ENCODE assay signal across 32 cellular contexts in genomic region chr13:30063892-30064291, GRCh38.
"Had no signal": no experiment of that assay in that cellular context is flagged by ENCODE, and none has a peak within 500 bp of the region (broad histone marks: within the 10 kb centered on the region; RNA-seq: fewer than 3 reads in every experiment).

No MANE protein-coding gene starts in this region.

- H3K27ac Mint-ChIP-seq: activated CD4-positive, alpha-beta memory T cell treated with anti-CD3 and anti-CD28 coated beads for 36 hours; activated CD4-positive, alpha-beta T cell treated with anti-CD3 and anti-CD28 coated beads for 36 hours; activated CD4-positive, alpha-beta T cell treated with anti-CD3 and anti-CD28 coated beads, Interleukin-2, amount 10 ng/mL, durations not matched to agents 24 days and 14 days; activated CD8-positive, alpha-beta memory T cell treated with anti-CD3 and anti-CD28 coated beads, Interleukin-2, amount 10 ng/mL, durations not matched to agents 7 days and 5 days; activated CD8-positive, alpha-beta T cell treated with anti-CD3 and anti-CD28 coated beads, Interleukin-2, amount 10 ng/mL, durations not matched to agents 7 days and 5 days; activated naive CD4-positive, alpha-beta T cell treated with anti-CD3 and anti-CD28 coated beads for 36 hours; activated naive CD4-positive, alpha-beta T cell treated with anti-CD3 and anti-CD28 coated beads, Interleukin-2, amount 50 U/mL, for 24 hours; activated naive CD8-positive, alpha-beta T cell treated with anti-CD3 and anti-CD28 coated beads for 36 hours; activated naive CD8-positive, alpha-beta T cell treated with anti-CD3 and anti-CD28 coated beads, Interleukin-2, amount 50 U/mL, for 24 hours; activated T-helper 1 cell treated with anti-CD3 and anti-CD28 coated beads, Interleukin-12 subunit alpha, Interleukin-12 subunit beta, Interleukin-2, Interleukin-4 antibody, amounts not matched to agents 30 ng/mL and 10 ng/mL and 1 ng/mL, durations not matched to agents 14 hours and 24 hours and 36 hours; activated T-helper 2 cell treated with anti-CD3 and anti-CD28 coated beads, Interferon-gamma antibody, Interleukin-2, Interleukin-4, amounts not matched to agents 10 μg/mL and 5 μg/mL and 100 μg/mL, durations not matched to agents 14 hours and 24 hours and 36 hours; effector memory CD8-positive, alpha-beta T cell had no signal

- H3K9me3 ChIP-seq: adrenal gland, body of pancreas, esophagus squamous epithelium, gastroesophageal sphincter had no signal

- H3K36me3 ChIP-seq: adrenal gland, esophagus squamous epithelium, gastroesophageal sphincter, heart right ventricle had no signal

- H3K27me3 ChIP-seq: body of pancreas, gastroesophageal sphincter had no signal

- H3K4me1 Mint-ChIP-seq: activated CD4-positive, alpha-beta T cell treated with anti-CD3 and anti-CD28 coated beads for 36 hours; activated CD4-positive, alpha-beta T cell treated with anti-CD3 and anti-CD28 coated beads, Interleukin-2, amount 10 ng/mL, durations not matched to agents 24 days and 14 days; activated naive CD4-positive, alpha-beta T cell treated with anti-CD3 and anti-CD28 coated beads, Interleukin-2, amount 50 U/mL, for 24 hours; activated naive CD8-positive, alpha-beta T cell treated with anti-CD3 and anti-CD28 coated beads for 36 hours; activated naive CD8-positive, alpha-beta T cell treated with anti-CD3 and anti-CD28 coated beads, Interleukin-2, amount 50 U/mL, for 24 hours had no signal

- H3K4me1 ChIP-seq: adrenal gland, body of pancreas, esophagus squamous epithelium, gastroesophageal sphincter, heart right ventricle had no signal

- DNase-seq: activated CD4-positive, alpha-beta memory T cell treated with anti-CD3 and anti-CD28 coated beads for 36 hours; activated CD4-positive, alpha-beta T cell treated with anti-CD3 and anti-CD28 coated beads for 36 hours; activated CD4-positive, alpha-beta T cell treated with anti-CD3 and anti-CD28 coated beads, Interleukin-2, amount 10 ng/mL, durations not matched to agents 24 days and 14 days; activated CD4-positive, CD25-positive, alpha-beta regulatory T cell; activated CD4-positive, CD25-positive, alpha-beta regulatory T cell treated with anti-CD3 and anti-CD28 coated beads, Interleukin-2, amount 50 U/mL, for 72 hours; activated CD8-positive, alpha-beta memory T cell treated with anti-CD3 and anti-CD28 coated beads, Interleukin-2, amount 10 ng/mL, durations not matched to agents 7 days and 5 days; activated CD8-positive, alpha-beta memory T cell treated with anti-CD3 and anti-CD28 coated beads, Interleukin-2, amount 50 U/mL, for 4 hours; activated CD8-positive, alpha-beta T cell treated with anti-CD3 and anti-CD28 coated beads, Interleukin-2, amount 10 ng/mL, durations not matched to agents 7 days and 5 days; activated effector memory CD4-positive, alpha-beta T cell treated with anti-CD3 and anti-CD28 coated beads, Interleukin-2, amount 50 U/mL, for 16 hours; activated naive CD4-positive, alpha-beta T cell treated with anti-CD3 and anti-CD28 coated beads for 36 hours; activated naive CD8-positive, alpha-beta T cell treated with anti-CD3 and anti-CD28 coated beads for 36 hours; activated naive CD8-positive, alpha-beta T cell treated with anti-CD3 and anti-CD28 coated beads, Interleukin-2, amount 50 U/mL, for 24 hours; activated T-cell treated with anti-CD3 and anti-CD28 coated beads, Interleukin-2, amount 50 U/mL, for 1 hour; activated T-cell treated with anti-CD3 and anti-CD28 coated beads, Interleukin-2, amount 50 U/mL, for 48 hours; adrenal gland; amygdala; aorta; body of pancreas; caudate nucleus; cortex of kidney; dermis blood vessel endothelial cell; effector CD4-positive, alpha-beta T cell; effector memory CD8-positive, alpha-beta T cell; erythroblast; esophagus squamous epithelium; foreskin melanocyte; heart right ventricle; T-helper 2 cell had no signal

- H3K27ac ChIP-seq: adrenal gland, body of pancreas, esophagus squamous epithelium, gastroesophageal sphincter, heart right ventricle had no signal

- H3K9me3 Mint-ChIP-seq: activated naive CD4-positive, alpha-beta T cell treated with anti-CD3 and anti-CD28 coated beads, Interleukin-2, amount 50 U/mL, for 24 hours; effector memory CD8-positive, alpha-beta T cell had no signal

- H3K4me3 ChIP-seq: adrenal gland, body of pancreas, esophagus squamous epithelium, gastroesophageal sphincter, heart right ventricle had no signal

- H3K4me3 Mint-ChIP-seq: activated CD4-positive, alpha-beta memory T cell treated with anti-CD3 and anti-CD28 coated beads for 36 hours; activated CD4-positive, alpha-beta T cell treated with anti-CD3 and anti-CD28 coated beads for 36 hours; activated CD4-positive, alpha-beta T cell treated with anti-CD3 and anti-CD28 coated beads, Interleukin-2, amount 10 ng/mL, durations not matched to agents 24 days and 14 days; activated CD8-positive, alpha-beta memory T cell treated with anti-CD3 and anti-CD28 coated beads, Interleukin-2, amount 10 ng/mL, durations not matched to agents 7 days and 5 days; activated CD8-positive, alpha-beta T cell treated with anti-CD3 and anti-CD28 coated beads, Interleukin-2, amount 10 ng/mL, durations not matched to agents 7 days and 5 days; activated naive CD4-positive, alpha-beta T cell treated with anti-CD3 and anti-CD28 coated beads for 36 hours; activated naive CD4-positive, alpha-beta T cell treated with anti-CD3 and anti-CD28 coated beads, Interleukin-2, amount 50 U/mL, for 24 hours; activated naive CD8-positive, alpha-beta T cell treated with anti-CD3 and anti-CD28 coated beads for 36 hours; activated naive CD8-positive, alpha-beta T cell treated with anti-CD3 and anti-CD28 coated beads, Interleukin-2, amount 50 U/mL, for 24 hours; activated T-helper 1 cell treated with anti-CD3 and anti-CD28 coated beads, Interleukin-12 subunit alpha, Interleukin-12 subunit beta, Interleukin-2, Interleukin-4 antibody, amounts not matched to agents 30 ng/mL and 10 ng/mL and 1 ng/mL, durations not matched to agents 14 hours and 24 hours and 36 hours; effector memory CD8-positive, alpha-beta T cell had no signal

- ATAC-seq: activated CD4-positive, alpha-beta T cell treated with anti-CD3 and anti-CD28 coated beads for 36 hours; activated CD8-positive, alpha-beta memory T cell treated with anti-CD3 and anti-CD28 coated beads, Interleukin-2, amount 10 ng/mL, durations not matched to agents 7 days and 5 days; activated CD8-positive, alpha-beta T cell treated with anti-CD3 and anti-CD28 coated beads, Interleukin-2, amount 10 ng/mL, durations not matched to agents 7 days and 5 days; activated naive CD8-positive, alpha-beta T cell treated with anti-CD3 and anti-CD28 coated beads, Interleukin-2, amount 50 U/mL, for 24 hours; body of pancreas; effector memory CD8-positive, alpha-beta T cell; gastroesophageal sphincter; heart right ventricle had no signal

- H3K36me3 Mint-ChIP-seq: activated CD8-positive, alpha-beta memory T cell treated with anti-CD3 and anti-CD28 coated beads, Interleukin-2, amount 10 ng/mL, durations not matched to agents 7 days and 5 days; activated naive CD8-positive, alpha-beta T cell treated with anti-CD3 and anti-CD28 coated beads for 36 hours had no signal
